In genomic region chr7:30880941-30881340, GRCh38 we compare ENCODE assay signal across 1 cellular context.
TF ChIP-seq lines count a peak whose summit lies in the region.

No MANE protein-coding gene starts in this region.

TF ChIP-seq in GM23338, 12 proteins besides CTCF, POLR2A, EP300 and RAD21:
- TF ChIP-seq ZNF331 (CRISPR knock-in tag; IDR thresholded peaks at IDR 0.05; ENCODE audit: low read depth) = no peak
- no peak for TF ChIP-seq NANOG (IDR thresholded peaks at IDR 0.05; ENCODE audit: borderline replicate concordance)
- no peak for TF ChIP-seq CREB1 (CRISPR knock-in tag; IDR thresholded peaks at IDR 0.05; ENCODE audit: low read depth)
- TF ChIP-seq EZH2 (IDR thresholded peaks at IDR 0.05; ENCODE audit: low read depth, unreplicated experiment) = no peak
- TF ChIP-seq ETS1 (IDR thresholded peaks at IDR 0.05) = no peak
- no peak for TF ChIP-seq POLR2AphosphoS5 (IDR thresholded peaks at IDR 0.05; ENCODE audit: low read depth)
- TF ChIP-seq JUNB (IDR thresholded peaks at IDR 0.05; ENCODE audit: unreplicated experiment) = no peak
- TF ChIP-seq, protein P1, sequence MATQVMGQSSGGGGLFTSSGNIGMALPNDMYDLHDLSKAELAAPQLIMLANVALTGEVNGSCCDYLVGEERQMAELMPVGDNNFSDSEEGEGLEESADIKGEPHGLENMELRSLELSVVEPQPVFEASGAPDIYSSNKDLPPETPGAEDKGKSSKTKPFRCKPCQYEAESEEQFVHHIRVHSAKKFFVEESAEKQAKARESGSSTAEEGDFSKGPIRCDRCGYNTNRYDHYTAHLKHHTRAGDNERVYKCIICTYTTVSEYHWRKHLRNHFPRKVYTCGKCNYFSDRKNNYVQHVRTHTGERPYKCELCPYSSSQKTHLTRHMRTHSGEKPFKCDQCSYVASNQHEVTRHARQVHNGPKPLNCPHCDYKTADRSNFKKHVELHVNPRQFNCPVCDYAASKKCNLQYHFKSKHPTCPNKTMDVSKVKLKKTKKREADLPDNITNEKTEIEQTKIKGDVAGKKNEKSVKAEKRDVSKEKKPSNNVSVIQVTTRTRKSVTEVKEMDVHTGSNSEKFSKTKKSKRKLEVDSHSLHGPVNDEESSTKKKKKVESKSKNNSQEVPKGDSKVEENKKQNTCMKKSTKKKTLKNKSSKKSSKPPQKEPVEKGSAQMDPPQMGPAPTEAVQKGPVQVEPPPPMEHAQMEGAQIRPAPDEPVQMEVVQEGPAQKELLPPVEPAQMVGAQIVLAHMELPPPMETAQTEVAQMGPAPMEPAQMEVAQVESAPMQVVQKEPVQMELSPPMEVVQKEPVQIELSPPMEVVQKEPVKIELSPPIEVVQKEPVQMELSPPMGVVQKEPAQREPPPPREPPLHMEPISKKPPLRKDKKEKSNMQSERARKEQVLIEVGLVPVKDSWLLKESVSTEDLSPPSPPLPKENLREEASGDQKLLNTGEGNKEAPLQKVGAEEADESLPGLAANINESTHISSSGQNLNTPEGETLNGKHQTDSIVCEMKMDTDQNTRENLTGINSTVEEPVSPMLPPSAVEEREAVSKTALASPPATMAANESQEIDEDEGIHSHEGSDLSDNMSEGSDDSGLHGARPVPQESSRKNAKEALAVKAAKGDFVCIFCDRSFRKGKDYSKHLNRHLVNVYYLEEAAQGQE (IDR thresholded peaks at IDR 0.05; ENCODE audit: unreplicated experiment) = no peak
- TF ChIP-seq ZNF114 (CRISPR knock-in tag; IDR thresholded peaks at IDR 0.05) = no peak
- TF ChIP-seq ZNF462 (CRISPR knock-in tag; IDR thresholded peaks at IDR 0.05) = no peak
- no peak for TF ChIP-seq STAT1 (IDR thresholded peaks at IDR 0.05; ENCODE audit: unreplicated experiment)
- TF ChIP-seq EZH2phosphoT487 (IDR thresholded peaks at IDR 0.05; ENCODE audit: unreplicated experiment) = no peak
